Comparison of ENCODE assay signal across 1 cellular context in the genomic region with DNA sequence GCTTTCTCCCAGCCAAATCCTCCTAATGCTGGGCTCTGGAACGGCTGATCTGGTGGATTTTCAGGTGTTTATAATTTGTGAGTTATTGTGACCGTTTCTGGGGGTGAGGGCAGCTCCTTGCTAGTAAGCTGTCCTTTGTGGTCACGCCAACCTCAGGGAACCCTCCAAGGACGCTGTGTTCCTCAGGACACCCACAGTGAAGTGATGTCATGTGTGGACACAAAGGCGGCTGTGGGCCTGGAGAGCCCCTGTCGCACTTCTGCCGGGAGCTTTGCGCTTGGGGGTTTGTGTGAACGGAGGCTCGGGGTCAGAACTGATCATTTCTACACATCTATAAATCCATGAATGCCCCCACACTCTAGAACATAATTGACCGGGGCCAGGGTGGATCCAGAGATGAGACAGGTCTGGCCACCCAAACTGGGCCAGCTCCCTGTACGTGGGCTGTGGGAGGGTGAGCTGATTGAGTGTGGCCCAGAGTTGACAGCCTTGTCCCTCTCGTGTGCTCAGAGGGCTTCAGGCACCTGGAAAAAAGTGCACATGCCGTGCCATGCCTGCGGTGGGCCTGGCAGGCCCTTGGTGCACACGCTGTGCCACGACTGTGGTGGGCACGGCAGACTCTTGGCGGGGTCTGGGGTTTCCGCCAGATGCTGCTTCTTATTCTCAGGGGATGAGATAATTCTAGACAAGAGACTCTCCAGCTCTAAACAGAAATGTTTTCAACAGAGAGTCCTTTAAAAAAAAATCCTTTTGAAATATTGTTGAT.
TF ChIP-seq lines count a peak whose summit lies in the region.

No MANE protein-coding gene starts in this region.

TF ChIP-seq in IMR-90, 13 proteins besides CTCF, POLR2A, EP300 and RAD21 (continued from another document):
- TF ChIP-seq, protein P1, sequence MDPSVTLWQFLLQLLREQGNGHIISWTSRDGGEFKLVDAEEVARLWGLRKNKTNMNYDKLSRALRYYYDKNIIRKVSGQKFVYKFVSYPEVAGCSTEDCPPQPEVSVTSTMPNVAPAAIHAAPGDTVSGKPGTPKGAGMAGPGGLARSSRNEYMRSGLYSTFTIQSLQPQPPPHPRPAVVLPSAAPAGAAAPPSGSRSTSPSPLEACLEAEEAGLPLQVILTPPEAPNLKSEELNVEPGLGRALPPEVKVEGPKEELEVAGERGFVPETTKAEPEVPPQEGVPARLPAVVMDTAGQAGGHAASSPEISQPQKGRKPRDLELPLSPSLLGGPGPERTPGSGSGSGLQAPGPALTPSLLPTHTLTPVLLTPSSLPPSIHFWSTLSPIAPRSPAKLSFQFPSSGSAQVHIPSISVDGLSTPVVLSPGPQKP (IDR thresholded peaks at IDR 0.05; ENCODE audit: borderline replicate concordance, low read depth, low read length) = no peak
- TF ChIP-seq CEBPB (IDR thresholded peaks at IDR 0.05; ENCODE audit: low read depth, low read length) (no peak), MXI1 (IDR thresholded peaks at IDR 0.05; ENCODE audit: borderline replicate concordance, low read depth, low read length) (no peak), NFE2L2 (IDR thresholded peaks at IDR 0.05; ENCODE audit: low read depth, low read length) (no peak), RFX5 (IDR thresholded peaks at IDR 0.05; ENCODE audit: low read depth, low read length) (no peak), RCOR1 (IDR thresholded peaks at IDR 0.05; ENCODE audit: insufficient replicate concordance, low read length) (no peak), CHD1 (IDR thresholded peaks at IDR 0.05; ENCODE audit: low read depth, low read length) (no peak), FOS (IDR thresholded peaks at IDR 0.05; ENCODE audit: low read depth, low read length) (no peak)
- TF ChIP-seq, protein P2, sequence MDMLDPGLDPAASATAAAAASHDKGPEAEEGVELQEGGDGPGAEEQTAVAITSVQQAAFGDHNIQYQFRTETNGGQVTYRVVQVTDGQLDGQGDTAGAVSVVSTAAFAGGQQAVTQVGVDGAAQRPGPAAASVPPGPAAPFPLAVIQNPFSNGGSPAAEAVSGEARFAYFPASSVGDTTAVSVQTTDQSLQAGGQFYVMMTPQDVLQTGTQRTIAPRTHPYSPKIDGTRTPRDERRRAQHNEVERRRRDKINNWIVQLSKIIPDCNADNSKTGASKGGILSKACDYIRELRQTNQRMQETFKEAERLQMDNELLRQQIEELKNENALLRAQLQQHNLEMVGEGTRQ (IDR thresholded peaks at IDR 0.05; ENCODE audit: low read depth, low read length) = no peak
TF ChIP-seq in IMR-90: peak in this region for 0.
